Comparison of ENCODE assay signal across 1 cellular context in the genomic region with DNA sequence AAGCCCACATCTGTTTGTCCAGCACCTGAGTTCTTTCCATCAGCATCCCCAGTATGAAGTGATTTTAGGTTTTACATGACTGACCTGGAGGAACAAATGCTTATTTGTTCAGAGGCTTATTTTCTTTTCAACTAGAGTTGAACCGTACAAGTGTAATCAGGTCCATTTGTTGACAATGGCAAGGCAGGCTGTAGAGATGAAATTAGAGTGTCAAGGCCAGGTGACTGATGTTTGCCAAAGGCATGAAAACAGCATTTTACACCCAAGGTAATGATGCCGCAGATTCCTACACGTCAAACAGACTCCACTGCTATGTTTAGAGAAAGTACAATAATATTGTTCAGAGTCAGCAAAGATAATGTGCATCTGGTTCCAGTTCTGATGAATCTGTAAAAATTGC.
TF ChIP-seq lines count a peak whose summit lies in the region.

No MANE protein-coding gene starts in this region.

TF ChIP-seq in HepG2, 621 proteins besides CTCF, POLR2A, EP300 and RAD21 (continues in another document):
- TF ChIP-seq, protein P1, sequence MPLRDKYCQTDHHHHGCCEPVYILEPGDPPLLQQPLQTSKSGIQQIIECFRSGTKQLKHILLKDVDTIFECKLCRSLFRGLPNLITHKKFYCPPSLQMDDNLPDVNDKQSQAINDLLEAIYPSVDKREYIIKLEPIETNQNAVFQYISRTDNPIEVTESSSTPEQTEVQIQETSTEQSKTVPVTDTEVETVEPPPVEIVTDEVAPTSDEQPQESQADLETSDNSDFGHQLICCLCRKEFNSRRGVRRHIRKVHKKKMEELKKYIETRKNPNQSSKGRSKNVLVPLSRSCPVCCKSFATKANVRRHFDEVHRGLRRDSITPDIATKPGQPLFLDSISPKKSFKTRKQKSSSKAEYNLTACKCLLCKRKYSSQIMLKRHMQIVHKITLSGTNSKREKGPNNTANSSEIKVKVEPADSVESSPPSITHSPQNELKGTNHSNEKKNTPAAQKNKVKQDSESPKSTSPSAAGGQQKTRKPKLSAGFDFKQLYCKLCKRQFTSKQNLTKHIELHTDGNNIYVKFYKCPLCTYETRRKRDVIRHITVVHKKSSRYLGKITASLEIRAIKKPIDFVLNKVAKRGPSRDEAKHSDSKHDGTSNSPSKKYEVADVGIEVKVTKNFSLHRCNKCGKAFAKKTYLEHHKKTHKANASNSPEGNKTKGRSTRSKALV (CRISPR knock-in tag; IDR thresholded peaks at IDR 0.05) = no peak
- TF ChIP-seq KLF13 (CRISPR knock-in tag; IDR thresholded peaks at IDR 0.05) (no peak), ZMYM3 (CRISPR knock-in tag; IDR thresholded peaks at IDR 0.05) (no peak), SP140L (CRISPR knock-in tag; IDR thresholded peaks at IDR 0.05; ENCODE audit: borderline replicate concordance) (no peak), ZNF775 (CRISPR knock-in tag; IDR thresholded peaks at IDR 0.05; ENCODE audit: borderline replicate concordance) (no peak), ARNT (IDR thresholded peaks at IDR 0.05) (no peak), ZNF720 (CRISPR knock-in tag; IDR thresholded peaks at IDR 0.05) (no peak), FOXA1 (IDR thresholded peaks at IDR 0.05) (0 out of 2 replicates have a peak, but pooled peaks have one; percentile 13), FOXA1 (CRISPR knock-in tag; IDR thresholded peaks at IDR 0.05) (peak; percentile 81), ELF3 (CRISPR knock-in tag; IDR thresholded peaks at IDR 0.05) (0 out of 2 replicates have a peak, but pooled peaks have one; percentile 19), HMG20B (CRISPR knock-in tag; conservative IDR thresholded peaks at IDR 0.05) (peak; percentile 86), CEBPB (IDR thresholded peaks at IDR 0.05; ENCODE audit: borderline replicate concordance, low read depth, low read length) (no peak), CREM (IDR thresholded peaks at IDR 0.05) (peak; percentile 38; the same call in 1 of the 2 replicates), CREM (CRISPR knock-in tag; IDR thresholded peaks at IDR 0.05) (no peak), ZMYM4 (CRISPR knock-in tag; IDR thresholded peaks at IDR 0.05) (peak; percentile 48; the same call in 1 of the 2 replicates), CBX1 (IDR thresholded peaks at IDR 0.05; ENCODE audit: low read depth) (no peak), LCORL (IDR thresholded peaks at IDR 0.05) (no peak), LCORL (CRISPR knock-in tag; IDR thresholded peaks at IDR 0.05) (peak; percentile 44; the same call in 1 of the 2 replicates), AGO2 (optimal IDR thresholded peaks at IDR 0.05; ENCODE audit: low read depth, low read length) (no peak), ZNF883 (CRISPR knock-in tag; IDR thresholded peaks at IDR 0.05; ENCODE audit: not compliant biosample characterization) (no peak), FIP1L1 (IDR thresholded peaks at IDR 0.05; ENCODE audit: borderline replicate concordance, insufficient read depth, low read depth, low read length) (no peak), NKX3-1 (CRISPR knock-in tag; IDR thresholded peaks at IDR 0.05) (no peak), KDM6A (CRISPR knock-in tag; IDR thresholded peaks at IDR 0.05; ENCODE audit: low read depth) (no peak), ZNF460 (CRISPR knock-in tag; IDR thresholded peaks at IDR 0.05; ENCODE audit: borderline replicate concordance) (no peak), ZNF12 (CRISPR knock-in tag; IDR thresholded peaks at IDR 0.05) (0 out of 2 replicates have a peak, but pooled peaks have one; percentile 22), ZBTB21 (CRISPR knock-in tag; IDR thresholded peaks at IDR 0.05) (no peak), SATB2 (CRISPR knock-in tag; IDR thresholded peaks at IDR 0.05) (no peak), JUN (CRISPR knock-in tag; IDR thresholded peaks at IDR 0.05) (no peak), GZF1 (CRISPR knock-in tag; IDR thresholded peaks at IDR 0.05) (no peak), ZIK1 (CRISPR knock-in tag; IDR thresholded peaks at IDR 0.05; ENCODE audit: borderline replicate concordance, low read depth) (no peak), KMT2A (CRISPR knock-in tag; IDR thresholded peaks at IDR 0.05) (no peak)
- TF ChIP-seq, protein P2, sequence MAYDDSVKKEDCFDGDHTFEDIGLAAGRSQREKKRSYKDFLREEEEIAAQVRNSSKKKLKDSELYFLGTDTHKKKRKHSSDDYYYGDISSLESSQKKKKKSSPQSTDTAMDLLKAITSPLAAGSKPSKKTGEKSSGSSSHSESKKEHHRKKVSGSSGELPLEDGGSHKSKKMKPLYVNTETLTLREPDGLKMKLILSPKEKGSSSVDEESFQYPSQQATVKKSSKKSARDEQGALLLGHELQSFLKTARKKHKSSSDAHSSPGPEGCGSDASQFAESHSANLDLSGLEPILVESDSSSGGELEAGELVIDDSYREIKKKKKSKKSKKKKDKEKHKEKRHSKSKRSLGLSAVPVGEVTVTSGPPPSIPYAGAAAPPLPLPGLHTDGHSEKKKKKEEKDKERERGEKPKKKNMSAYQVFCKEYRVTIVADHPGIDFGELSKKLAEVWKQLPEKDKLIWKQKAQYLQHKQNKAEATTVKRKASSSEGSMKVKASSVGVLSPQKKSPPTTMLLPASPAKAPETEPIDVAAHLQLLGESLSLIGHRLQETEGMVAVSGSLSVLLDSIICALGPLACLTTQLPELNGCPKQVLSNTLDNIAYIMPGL (CRISPR knock-in tag; IDR thresholded peaks at IDR 0.05; ENCODE audit: borderline replicate concordance in 1 of 2, low read depth in 1 of 2) = no peak
- TF ChIP-seq, protein P3, sequence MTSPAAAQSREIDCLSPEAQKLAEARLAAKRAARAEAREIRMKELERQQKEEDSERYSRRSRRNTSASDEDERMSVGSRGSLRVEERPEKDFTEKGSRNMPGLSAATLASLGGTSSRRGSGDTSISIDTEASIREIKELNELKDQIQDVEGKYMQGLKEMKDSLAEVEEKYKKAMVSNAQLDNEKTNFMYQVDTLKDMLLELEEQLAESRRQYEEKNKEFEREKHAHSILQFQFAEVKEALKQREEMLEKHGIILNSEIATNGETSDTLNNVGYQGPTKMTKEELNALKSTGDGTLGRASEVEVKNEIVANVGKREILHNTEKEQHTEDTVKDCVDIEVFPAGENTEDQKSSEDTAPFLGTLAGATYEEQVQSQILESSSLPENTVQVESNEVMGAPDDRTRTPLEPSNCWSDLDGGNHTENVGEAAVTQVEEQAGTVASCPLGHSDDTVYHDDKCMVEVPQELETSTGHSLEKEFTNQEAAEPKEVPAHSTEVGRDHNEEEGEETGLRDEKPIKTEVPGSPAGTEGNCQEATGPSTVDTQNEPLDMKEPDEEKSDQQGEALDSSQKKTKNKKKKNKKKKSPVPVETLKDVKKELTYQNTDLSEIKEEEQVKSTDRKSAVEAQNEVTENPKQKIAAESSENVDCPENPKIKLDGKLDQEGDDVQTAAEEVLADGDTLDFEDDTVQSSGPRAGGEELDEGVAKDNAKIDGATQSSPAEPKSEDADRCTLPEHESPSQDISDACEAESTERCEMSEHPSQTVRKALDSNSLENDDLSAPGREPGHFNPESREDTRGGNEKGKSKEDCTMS (CRISPR knock-in tag; conservative IDR thresholded peaks at IDR 0.05) = no peak
- TF ChIP-seq, protein P4, sequence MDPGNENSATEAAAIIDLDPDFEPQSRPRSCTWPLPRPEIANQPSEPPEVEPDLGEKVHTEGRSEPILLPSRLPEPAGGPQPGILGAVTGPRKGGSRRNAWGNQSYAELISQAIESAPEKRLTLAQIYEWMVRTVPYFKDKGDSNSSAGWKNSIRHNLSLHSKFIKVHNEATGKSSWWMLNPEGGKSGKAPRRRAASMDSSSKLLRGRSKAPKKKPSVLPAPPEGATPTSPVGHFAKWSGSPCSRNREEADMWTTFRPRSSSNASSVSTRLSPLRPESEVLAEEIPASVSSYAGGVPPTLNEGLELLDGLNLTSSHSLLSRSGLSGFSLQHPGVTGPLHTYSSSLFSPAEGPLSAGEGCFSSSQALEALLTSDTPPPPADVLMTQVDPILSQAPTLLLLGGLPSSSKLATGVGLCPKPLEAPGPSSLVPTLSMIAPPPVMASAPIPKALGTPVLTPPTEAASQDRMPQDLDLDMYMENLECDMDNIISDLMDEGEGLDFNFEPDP (CRISPR knock-in tag; conservative IDR thresholded peaks at IDR 0.05) = no peak
- TF ChIP-seq, protein P5, sequence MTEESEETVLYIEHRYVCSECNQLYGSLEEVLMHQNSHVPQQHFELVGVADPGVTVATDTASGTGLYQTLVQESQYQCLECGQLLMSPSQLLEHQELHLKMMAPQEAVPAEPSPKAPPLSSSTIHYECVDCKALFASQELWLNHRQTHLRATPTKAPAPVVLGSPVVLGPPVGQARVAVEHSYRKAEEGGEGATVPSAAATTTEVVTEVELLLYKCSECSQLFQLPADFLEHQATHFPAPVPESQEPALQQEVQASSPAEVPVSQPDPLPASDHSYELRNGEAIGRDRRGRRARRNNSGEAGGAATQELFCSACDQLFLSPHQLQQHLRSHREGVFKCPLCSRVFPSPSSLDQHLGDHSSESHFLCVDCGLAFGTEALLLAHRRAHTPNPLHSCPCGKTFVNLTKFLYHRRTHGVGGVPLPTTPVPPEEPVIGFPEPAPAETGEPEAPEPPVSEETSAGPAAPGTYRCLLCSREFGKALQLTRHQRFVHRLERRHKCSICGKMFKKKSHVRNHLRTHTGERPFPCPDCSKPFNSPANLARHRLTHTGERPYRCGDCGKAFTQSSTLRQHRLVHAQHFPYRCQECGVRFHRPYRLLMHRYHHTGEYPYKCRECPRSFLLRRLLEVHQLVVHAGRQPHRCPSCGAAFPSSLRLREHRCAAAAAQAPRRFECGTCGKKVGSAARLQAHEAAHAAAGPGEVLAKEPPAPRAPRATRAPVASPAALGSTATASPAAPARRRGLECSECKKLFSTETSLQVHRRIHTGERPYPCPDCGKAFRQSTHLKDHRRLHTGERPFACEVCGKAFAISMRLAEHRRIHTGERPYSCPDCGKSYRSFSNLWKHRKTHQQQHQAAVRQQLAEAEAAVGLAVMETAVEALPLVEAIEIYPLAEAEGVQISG (CRISPR knock-in tag; IDR thresholded peaks at IDR 0.05) = no peak
- TF ChIP-seq, protein P6, sequence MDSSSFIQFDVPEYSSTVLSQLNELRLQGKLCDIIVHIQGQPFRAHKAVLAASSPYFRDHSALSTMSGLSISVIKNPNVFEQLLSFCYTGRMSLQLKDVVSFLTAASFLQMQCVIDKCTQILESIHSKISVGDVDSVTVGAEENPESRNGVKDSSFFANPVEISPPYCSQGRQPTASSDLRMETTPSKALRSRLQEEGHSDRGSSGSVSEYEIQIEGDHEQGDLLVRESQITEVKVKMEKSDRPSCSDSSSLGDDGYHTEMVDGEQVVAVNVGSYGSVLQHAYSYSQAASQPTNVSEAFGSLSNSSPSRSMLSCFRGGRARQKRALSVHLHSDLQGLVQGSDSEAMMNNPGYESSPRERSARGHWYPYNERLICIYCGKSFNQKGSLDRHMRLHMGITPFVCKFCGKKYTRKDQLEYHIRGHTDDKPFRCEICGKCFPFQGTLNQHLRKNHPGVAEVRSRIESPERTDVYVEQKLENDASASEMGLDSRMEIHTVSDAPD (CRISPR knock-in tag; IDR thresholded peaks at IDR 0.05) = 0 out of 2 replicates have a peak, but pooled peaks have one; percentile 23
- TF ChIP-seq, protein P7, sequence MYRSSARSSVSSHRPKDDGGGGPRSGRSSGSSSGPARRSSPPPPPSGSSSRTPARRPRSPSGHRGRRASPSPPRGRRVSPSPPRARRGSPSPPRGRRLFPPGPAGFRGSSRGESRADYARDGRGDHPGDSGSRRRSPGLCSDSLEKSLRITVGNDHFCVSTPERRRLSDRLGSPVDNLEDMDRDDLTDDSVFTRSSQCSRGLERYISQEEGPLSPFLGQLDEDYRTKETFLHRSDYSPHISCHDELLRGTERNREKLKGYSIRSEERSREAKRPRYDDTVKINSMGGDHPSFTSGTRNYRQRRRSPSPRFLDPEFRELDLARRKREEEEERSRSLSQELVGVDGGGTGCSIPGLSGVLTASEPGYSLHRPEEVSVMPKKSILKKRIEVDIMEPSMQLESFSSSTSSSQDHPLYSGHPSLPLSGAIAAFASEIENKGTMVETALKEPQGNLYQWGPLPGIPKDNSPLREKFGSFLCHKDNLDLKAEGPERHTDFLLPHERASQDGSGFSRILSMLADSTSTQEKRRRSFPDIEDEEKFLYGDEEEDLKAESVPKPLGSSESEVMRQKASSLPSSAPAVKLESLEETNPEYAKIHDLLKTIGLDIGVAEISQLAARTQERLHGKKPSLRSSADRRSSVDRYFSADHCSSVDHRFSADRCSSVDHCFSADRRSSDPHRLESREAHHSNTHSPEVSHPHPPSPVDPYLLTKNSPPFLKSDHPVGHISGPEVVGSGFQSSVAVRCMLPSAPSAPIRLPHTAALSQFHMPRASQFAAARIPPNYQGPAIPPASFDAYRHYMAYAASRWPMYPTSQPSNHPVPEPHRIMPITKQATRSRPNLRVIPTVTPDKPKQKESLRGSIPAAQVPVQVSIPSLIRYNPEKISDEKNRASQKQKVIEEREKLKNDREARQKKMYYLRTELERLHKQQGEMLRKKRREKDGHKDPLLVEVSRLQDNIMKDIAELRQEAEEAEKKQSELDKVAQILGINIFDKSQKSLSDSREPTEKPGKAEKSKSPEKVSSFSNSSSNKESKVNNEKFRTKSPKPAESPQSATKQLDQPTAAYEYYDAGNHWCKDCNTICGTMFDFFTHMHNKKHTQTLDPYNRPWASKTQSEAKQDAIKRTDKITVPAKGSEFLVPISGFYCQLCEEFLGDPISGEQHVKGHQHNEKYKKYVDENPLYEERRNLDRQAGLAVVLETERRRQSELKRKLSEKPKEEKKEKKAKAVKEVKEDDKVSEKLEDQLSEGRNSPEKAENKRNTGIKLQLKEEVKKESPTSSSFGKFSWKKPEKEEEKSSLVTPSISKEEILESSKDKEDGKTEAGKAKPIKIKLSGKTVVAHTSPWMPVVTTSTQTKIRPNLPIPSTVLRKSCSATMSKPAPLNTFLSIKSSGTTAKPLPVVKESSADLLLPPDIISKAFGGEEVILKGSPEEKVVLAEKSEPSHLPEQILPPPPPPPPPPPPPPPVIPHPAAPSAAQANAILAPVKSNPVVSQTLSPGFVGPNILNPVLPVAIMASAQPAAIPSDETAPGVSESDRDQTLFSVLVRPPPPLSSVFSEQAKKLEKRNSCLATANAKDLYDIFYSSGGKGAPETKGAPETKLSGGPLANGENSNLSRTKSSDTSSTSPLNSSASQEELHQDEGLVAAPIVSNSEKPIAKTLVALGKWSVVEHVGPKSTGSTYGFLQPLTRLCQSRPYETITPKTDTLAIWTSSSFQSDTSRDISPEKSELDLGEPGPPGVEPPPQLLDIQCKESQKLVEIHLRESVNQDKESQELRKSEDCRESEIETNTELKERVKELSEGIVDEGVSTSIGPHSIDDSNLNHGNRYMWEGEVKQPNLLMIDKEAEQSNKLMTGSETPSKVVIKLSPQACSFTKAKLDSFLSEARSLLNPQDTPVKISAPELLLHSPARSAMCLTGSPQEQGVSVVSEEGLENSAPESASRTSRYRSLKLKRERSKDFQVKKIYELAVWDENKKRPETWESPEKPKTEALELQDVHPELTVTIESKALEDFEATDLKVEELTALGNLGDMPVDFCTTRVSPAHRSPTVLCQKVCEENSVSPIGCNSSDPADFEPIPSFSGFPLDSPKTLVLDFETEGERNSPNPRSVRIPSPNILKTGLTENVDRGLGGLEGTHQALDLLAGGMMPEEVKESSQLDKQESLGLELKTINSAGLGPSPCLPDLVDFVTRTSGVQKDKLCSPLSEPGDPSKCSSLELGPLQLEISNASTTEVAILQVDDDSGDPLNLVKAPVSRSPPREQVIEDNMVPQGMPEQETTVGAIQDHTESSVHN (CRISPR knock-in tag; IDR thresholded peaks at IDR 0.05) = no peak
- TF ChIP-seq, protein P8, sequence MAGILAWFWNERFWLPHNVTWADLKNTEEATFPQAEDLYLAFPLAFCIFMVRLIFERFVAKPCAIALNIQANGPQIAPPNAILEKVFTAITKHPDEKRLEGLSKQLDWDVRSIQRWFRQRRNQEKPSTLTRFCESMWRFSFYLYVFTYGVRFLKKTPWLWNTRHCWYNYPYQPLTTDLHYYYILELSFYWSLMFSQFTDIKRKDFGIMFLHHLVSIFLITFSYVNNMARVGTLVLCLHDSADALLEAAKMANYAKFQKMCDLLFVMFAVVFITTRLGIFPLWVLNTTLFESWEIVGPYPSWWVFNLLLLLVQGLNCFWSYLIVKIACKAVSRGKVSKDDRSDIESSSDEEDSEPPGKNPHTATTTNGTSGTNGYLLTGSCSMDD (CRISPR knock-in tag; IDR thresholded peaks at IDR 0.05) = no peak
